9 cellular contexts compared by ENCODE assay signal in genomic region chr17:45370949-45371413, GRCh38. TPM values are rescaled to one million over a fixed set of nuclear protein-coding genes. Genes with fewer than 3 reads are reported as not detected.
DNase-seq lines count a peak whose midpoint lies in the region; ATAC-seq and TF ChIP-seq lines count a peak whose summit lies in the region.
"Had no signal": no experiment of that assay in that cellular context is flagged by ENCODE, and none has a peak within 500 bp of the region (broad histone marks: within the 10 kb centered on the region; RNA-seq: fewer than 3 reads in every experiment).

No MANE protein-coding gene starts in this region.

- H3K27me3 Mint-ChIP-seq in mesothelial cell of epicardium (ENCODE audit: low read depth), result no peaks in the 10 kb centered on the region

- ATAC-seq in GM18502 (IDR thresholded peaks at IDR 0.05; ENCODE audit: poor library complexity, unreplicated experiment) (no peak), GM21825 (IDR thresholded peaks at IDR 0.05; ENCODE audit: unreplicated experiment) (no peak)

- H3K27me3 ChIP-seq in brain microvascular endothelial cell (replicated peaks), result no peaks in the 10 kb centered on the region

- no peak overlapping the region for H3K4me3 ChIP-seq in brain microvascular endothelial cell (ENCODE audit: low read depth, low read length)

- peaks cover 25% of the 10 kb centered on the region for H3K4me1 Mint-ChIP-seq in mesothelial cell of epicardium

- H3K4me3 Mint-ChIP-seq in mesothelial cell of epicardium, result peak overlapping the region; percentile 49

- H3K36me3 Mint-ChIP-seq in mesothelial cell of epicardium, result no peaks in the 10 kb centered on the region

- TF ChIP-seq CTCF in brain microvascular endothelial cell (IDR thresholded peaks at IDR 0.05; ENCODE audit: low read depth, low read length, missing control alignments) (peak; percentile 18), mesothelial cell of epicardium (IDR thresholded peaks at IDR 0.05; ENCODE audit: unreplicated experiment) (no peak)

- peak overlapping the region; percentile 99 for H3K27ac Mint-ChIP-seq in mesothelial cell of epicardium

- peak; percentile 60 for DNase-seq in ACHN
- peak; percentile 55 for DNase-seq in HT-29 (ENCODE audit: low spot score)
- DNase-seq in brain microvascular endothelial cell, result peak; percentile 44
- no peak for DNase-seq in mesothelial cell of epicardium (ENCODE audit: low spot score in 2 of 2, unreplicated experiment in 2 of 2)
- no peak for DNase-seq in stimulated activated CD4-positive, alpha-beta T cell treated with anti-CD3 and anti-CD28 coated beads, Interleukin-12 subunit alpha, Interleukin-12 subunit beta, amount 100 ng/mL, for 4 hours
- DNase-seq in KG1 (lab: John Stamatoyannopoulos, UW), result no peak
- DNase-seq: DND-41 had no signal

- peak overlapping the region; percentile 88 for H3K27ac ChIP-seq in brain microvascular endothelial cell

- in situ Hi-C loops in ACHN (cut with HindIII; ENCODE audit: low pct_ligation_motif_present, low pct_unique_long_range_greater_than_20kb, low sequenced_read_pairs) (no loop called here), brain microvascular endothelial cell (cut with HindIII; ENCODE audit: low pct_ligation_motif_present, low sequenced_read_pairs) (no loop called here)

- no peaks in the 10 kb centered on the region for H3K36me3 ChIP-seq in brain microvascular endothelial cell (replicated peaks)

- H3K9me3 Mint-ChIP-seq in mesothelial cell of epicardium, result no peaks in the 10 kb centered on the region

RNA-seq across cellular contexts. Expression of gene MAP3K14, which starts 54.2 kb away (rescaled TPM):
- 5.9 and 6.2 TPM in 2 replicates for total RNA-seq in HT-29 (2014; rRNA removed; shearing (Covaris generic))
- 8.9 to 9.9 TPM (median 9.8 TPM) in 3 replicates for total RNA-seq in mesothelial cell of epicardium

Comparison
In these comparisons a context has a peak if more than half of its experiments do, and no peak if none do; other contexts are left out.
1. DNase-seq: peak in ACHN (single experiment), HT-29 (single experiment) and brain microvascular endothelial cell (single experiment); none in mesothelial cell of epicardium (0 of 2), stimulated activated CD4-positive, alpha-beta T cell treated with anti-CD3 and anti-CD28 coated beads, Interleukin-12 subunit alpha, Interleukin-12 subunit beta, amount 100 ng/mL, for 4 hours (single experiment) and KG1 (single experiment).